In the genomic region with DNA sequence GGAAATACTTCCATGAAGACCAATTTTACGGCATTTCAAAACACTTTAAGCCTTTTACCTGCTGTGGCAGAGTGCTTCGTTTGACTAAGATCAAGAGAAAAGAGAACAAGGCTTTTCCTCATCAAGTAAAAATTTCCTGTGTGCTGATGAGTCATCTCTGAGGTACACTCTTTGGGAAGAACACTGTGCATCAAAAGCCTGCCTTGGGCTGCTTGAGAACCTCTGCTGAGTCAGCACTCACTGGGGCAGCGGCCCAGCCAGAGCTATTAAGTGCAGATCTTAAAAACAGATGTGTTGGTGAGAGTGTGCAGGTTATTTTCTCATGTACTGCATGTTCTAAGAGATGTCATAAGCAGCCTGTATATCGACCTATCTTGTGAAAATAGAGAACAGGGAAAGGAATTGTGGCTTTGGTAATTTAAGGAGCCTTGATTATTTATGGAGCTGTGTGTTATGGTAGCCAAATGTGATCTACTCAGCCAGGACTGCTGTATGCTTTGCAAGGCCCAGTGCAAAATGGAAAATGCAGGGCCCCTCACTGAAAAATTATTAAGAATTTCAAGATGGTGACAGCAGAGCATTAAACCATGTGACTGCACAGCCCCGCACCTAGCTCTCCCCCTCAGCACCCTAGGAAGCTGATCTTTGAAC, we compare ENCODE assay signal across 1 cellular context.
TF ChIP-seq lines count a peak whose summit lies in the region.

No MANE protein-coding gene starts in this region.

TF ChIP-seq in HepG2, 621 proteins besides CTCF, POLR2A, EP300 and RAD21 (continued from another document and continues in another):
- TF ChIP-seq, protein P1, sequence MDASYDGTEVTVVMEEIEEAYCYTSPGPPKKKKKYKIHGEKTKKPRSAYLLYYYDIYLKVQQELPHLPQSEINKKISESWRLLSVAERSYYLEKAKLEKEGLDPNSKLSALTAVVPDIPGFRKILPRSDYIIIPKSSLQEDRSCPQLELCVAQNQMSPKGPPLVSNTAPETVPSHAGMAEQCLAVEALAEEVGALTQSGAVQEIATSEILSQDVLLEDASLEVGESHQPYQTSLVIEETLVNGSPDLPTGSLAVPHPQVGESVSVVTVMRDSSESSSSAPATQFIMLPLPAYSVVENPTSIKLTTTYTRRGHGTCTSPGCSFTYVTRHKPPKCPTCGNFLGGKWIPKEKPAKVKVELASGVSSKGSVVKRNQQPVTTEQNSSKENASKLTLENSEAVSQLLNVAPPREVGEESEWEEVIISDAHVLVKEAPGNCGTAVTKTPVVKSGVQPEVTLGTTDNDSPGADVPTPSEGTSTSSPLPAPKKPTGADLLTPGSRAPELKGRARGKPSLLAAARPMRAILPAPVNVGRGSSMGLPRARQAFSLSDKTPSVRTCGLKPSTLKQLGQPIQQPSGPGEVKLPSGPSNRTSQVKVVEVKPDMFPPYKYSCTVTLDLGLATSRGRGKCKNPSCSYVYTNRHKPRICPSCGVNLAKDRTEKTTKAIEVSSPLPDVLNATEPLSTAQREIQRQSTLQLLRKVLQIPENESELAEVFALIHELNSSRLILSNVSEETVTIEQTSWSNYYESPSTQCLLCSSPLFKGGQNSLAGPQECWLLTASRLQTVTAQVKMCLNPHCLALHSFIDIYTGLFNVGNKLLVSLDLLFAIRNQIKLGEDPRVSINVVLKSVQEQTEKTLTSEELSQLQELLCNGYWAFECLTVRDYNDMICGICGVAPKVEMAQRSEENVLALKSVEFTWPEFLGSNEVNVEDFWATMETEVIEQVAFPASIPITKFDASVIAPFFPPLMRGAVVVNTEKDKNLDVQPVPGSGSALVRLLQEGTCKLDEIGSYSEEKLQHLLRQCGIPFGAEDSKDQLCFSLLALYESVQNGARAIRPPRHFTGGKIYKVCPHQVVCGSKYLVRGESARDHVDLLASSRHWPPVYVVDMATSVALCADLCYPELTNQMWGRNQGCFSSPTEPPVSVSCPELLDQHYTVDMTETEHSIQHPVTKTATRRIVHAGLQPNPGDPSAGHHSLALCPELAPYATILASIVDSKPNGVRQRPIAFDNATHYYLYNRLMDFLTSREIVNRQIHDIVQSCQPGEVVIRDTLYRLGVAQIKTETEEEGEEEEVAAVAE (CRISPR knock-in tag; IDR thresholded peaks at IDR 0.05; ENCODE audit: borderline replicate concordance), result 0 out of 2 replicates have a peak, but pooled peaks have one; percentile 39
- TF ChIP-seq TEAD2 (CRISPR knock-in tag; IDR thresholded peaks at IDR 0.05), result no peak
- TF ChIP-seq ZBTB25 (CRISPR knock-in tag; IDR thresholded peaks at IDR 0.05), result no peak
- no peak for TF ChIP-seq MYC (CRISPR knock-in tag; IDR thresholded peaks at IDR 0.05; ENCODE audit: borderline replicate concordance)
- no peak for TF ChIP-seq ZNF326 (CRISPR knock-in tag; IDR thresholded peaks at IDR 0.05; ENCODE audit: borderline replicate concordance)
- peak; percentile 53 for TF ChIP-seq ARID5B (CRISPR knock-in tag; IDR thresholded peaks at IDR 0.05)
- TF ChIP-seq FOXK1 (CRISPR knock-in tag; IDR thresholded peaks at IDR 0.05; ENCODE audit: borderline replicate concordance, low read depth), result no peak
- TF ChIP-seq SOX5 (CRISPR knock-in tag; IDR thresholded peaks at IDR 0.05; ENCODE audit: borderline replicate concordance), result peak; percentile 26; the same call in 1 of the 2 replicates
- TF ChIP-seq HMG20A (CRISPR knock-in tag; IDR thresholded peaks at IDR 0.05; ENCODE audit: borderline replicate concordance), result peak; percentile 19; the same call in 1 of the 2 replicates
- TF ChIP-seq ARNTL (CRISPR knock-in tag; IDR thresholded peaks at IDR 0.05), result no peak
- no peak for TF ChIP-seq GABPB1 (CRISPR knock-in tag; IDR thresholded peaks at IDR 0.05)
- TF ChIP-seq HBP1 (CRISPR knock-in tag; IDR thresholded peaks at IDR 0.05; ENCODE audit: low read depth), result no peak
- no peak for TF ChIP-seq ZFAT (CRISPR knock-in tag; conservative IDR thresholded peaks at IDR 0.05)
- peak; percentile 66; the same call in 1 of the 2 replicates for TF ChIP-seq RFX5 (IDR thresholded peaks at IDR 0.05; ENCODE audit: low read depth, low read length)
- TF ChIP-seq SP140L (CRISPR knock-in tag; IDR thresholded peaks at IDR 0.05; ENCODE audit: borderline replicate concordance), result no peak
- TF ChIP-seq ZNF275 (CRISPR knock-in tag; IDR thresholded peaks at IDR 0.05; ENCODE audit: borderline replicate concordance), result 0 out of 2 replicates have a peak, but pooled peaks have one; percentile 14
- TF ChIP-seq RFXANK (CRISPR knock-in tag; IDR thresholded peaks at IDR 0.05), result 0 out of 2 replicates have a peak, but pooled peaks have one; percentile 50
- no peak for TF ChIP-seq HNRNPH1 (optimal IDR thresholded peaks at IDR 0.05; ENCODE audit: low read depth, low read length)
- no peak for TF ChIP-seq ZNF781 (CRISPR knock-in tag; IDR thresholded peaks at IDR 0.05; ENCODE audit: borderline replicate concordance, not compliant biosample characterization)
- TF ChIP-seq TEAD3 (CRISPR knock-in tag; optimal IDR thresholded peaks at IDR 0.05; ENCODE audit: borderline replicate concordance), result peak; percentile 44
- no peak for TF ChIP-seq ZFP36 (IDR thresholded peaks at IDR 0.05; ENCODE audit: borderline replicate concordance, low read depth, low read length, partially characterized antibody)
- peak; percentile 30; the same call in 1 of the 2 replicates for TF ChIP-seq MXD4 (CRISPR knock-in tag; IDR thresholded peaks at IDR 0.05)
- TF ChIP-seq ZNF124 (CRISPR knock-in tag; IDR thresholded peaks at IDR 0.05), result peak; percentile 66; the same call in 1 of the 2 replicates
- TF ChIP-seq ATF1 (CRISPR knock-in tag; IDR thresholded peaks at IDR 0.05), result 0 out of 2 replicates have a peak, but pooled peaks have one; percentile 23
- TF ChIP-seq THAP7 (CRISPR knock-in tag; IDR thresholded peaks at IDR 0.05), result no peak
- no peak for TF ChIP-seq HNF4A (CRISPR knock-in tag; IDR thresholded peaks at IDR 0.05)
- no peak for TF ChIP-seq SOX6 (IDR thresholded peaks at IDR 0.05)
- 0 out of 2 replicates have a peak, but pooled peaks have one; percentile 15 for TF ChIP-seq SOX6 (CRISPR knock-in tag; IDR thresholded peaks at IDR 0.05)
- peak; percentile 46; the same call in 1 of the 2 replicates for TF ChIP-seq DMAP1 (CRISPR knock-in tag; IDR thresholded peaks at IDR 0.05)
- TF ChIP-seq TFDP1 (CRISPR knock-in tag; IDR thresholded peaks at IDR 0.05; ENCODE audit: borderline replicate concordance), result no peak
- no peak for TF ChIP-seq MTA3 (CRISPR knock-in tag; IDR thresholded peaks at IDR 0.05)
- no peak for TF ChIP-seq ZNF24 (IDR thresholded peaks at IDR 0.05)
- TF ChIP-seq, protein P2, sequence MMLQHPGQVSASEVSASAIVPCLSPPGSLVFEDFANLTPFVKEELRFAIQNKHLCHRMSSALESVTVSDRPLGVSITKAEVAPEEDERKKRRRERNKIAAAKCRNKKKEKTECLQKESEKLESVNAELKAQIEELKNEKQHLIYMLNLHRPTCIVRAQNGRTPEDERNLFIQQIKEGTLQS (CRISPR knock-in tag; IDR thresholded peaks at IDR 0.05), result peak; percentile 81
- TF ChIP-seq REST (IDR thresholded peaks at IDR 0.05; ENCODE audit: borderline replicate concordance in 1 of 2, low read depth in 1 of 2, low read length in 2 of 2), result no peak
- peak; percentile 3 for TF ChIP-seq JARID2 (CRISPR knock-in tag; IDR thresholded peaks at IDR 0.05; ENCODE audit: insufficient replicate concordance)
- TF ChIP-seq ZNF839 (CRISPR knock-in tag; IDR thresholded peaks at IDR 0.05; ENCODE audit: borderline replicate concordance), result no peak
- TF ChIP-seq HDAC2 (CRISPR knock-in tag; IDR thresholded peaks at IDR 0.05), result no peak
- TF ChIP-seq ZSCAN30 (CRISPR knock-in tag; IDR thresholded peaks at IDR 0.05), result no peak
- TF ChIP-seq MAFG (CRISPR knock-in tag; IDR thresholded peaks at IDR 0.05), result peak; percentile 73; the same call in 1 of the 2 replicates
